In genomic region chr7:30723776-30724175, GRCh38 we compare ENCODE assay signal across 12 cellular contexts. TPM values are rescaled to one million over a fixed set of nuclear protein-coding genes. Genes with fewer than 3 reads are reported as not detected.
"Had no signal": no experiment of that assay in that cellular context is flagged by ENCODE, and none has a peak within 500 bp of the region (broad histone marks: within the 10 kb centered on the region; RNA-seq: fewer than 3 reads in every experiment).

No MANE protein-coding gene starts in this region.

- H3K9me3 ChIP-seq: HAP-1 had no signal

- FAIRE-seq: HepG2 had no signal

- DNase-seq: GM23248, GOT3, H7, HFFc6, KBM-7 had no signal

- H3K9ac ChIP-seq: GM23248 had no signal

- ATAC-seq: HCT116, HepG2 had no signal

- H3K4me3 ChIP-seq: GM23248, HAP-1 had no signal

- H3K36me3 ChIP-seq: HAP-1 had no signal

- H3K27ac ChIP-seq: GM23248, HL-60 had no signal

RNA-seq across cellular contexts. Expression of gene INMT, which starts 28.2 kb away (rescaled TPM):
- total RNA-seq: GM23248, HepG2, HFFc6, HT1080 had no signal
- polyA plus RNA-seq: HepG2, IgD-negative memory B cell had no signal

RNA-seq across cellular contexts. Expression of gene CRHR2, which starts 41.5 kb away (rescaled TPM):
- total RNA-seq: GM23248, H4, H7, HepG2, HFFc6, HT1080 had no signal
- polyA plus RNA-seq: HepG2, IgD-negative memory B cell had no signal

RNA-seq across cellular contexts. Expression of gene MINDY4, which starts 47.4 kb away (rescaled TPM):
- total RNA-seq: HepG2 had no signal
- polyA plus RNA-seq: HepG2 had no signal
